1 cellular context compared by ENCODE assay signal in genomic region chr16:89319883-89320716, GRCh38.
TF ChIP-seq lines count a peak whose summit lies in the region.

No MANE protein-coding gene starts in this region.

TF ChIP-seq in HepG2, 621 proteins besides CTCF, POLR2A, EP300 and RAD21 (continued from another document and continues in another):
- TF ChIP-seq ZBTB4 (CRISPR knock-in tag; IDR thresholded peaks at IDR 0.05; ENCODE audit: borderline replicate concordance) (peak; percentile 100), ZNF687 (CRISPR knock-in tag; IDR thresholded peaks at IDR 0.05) (peak; percentile 91), ZFP82 (CRISPR knock-in tag; IDR thresholded peaks at IDR 0.05; ENCODE audit: borderline replicate concordance) (no peak), XRCC5 (optimal IDR thresholded peaks at IDR 0.05; ENCODE audit: low read length) (peak; percentile 27), LRRFIP1 (CRISPR knock-in tag; conservative IDR thresholded peaks at IDR 0.05) (no peak), ZNF777 (CRISPR knock-in tag; IDR thresholded peaks at IDR 0.05) (no peak), FOXO1 (CRISPR knock-in tag; IDR thresholded peaks at IDR 0.05) (no peak; the same call in 1 of the 2 replicates), ZBTB37 (CRISPR knock-in tag; IDR thresholded peaks at IDR 0.05) (peak; percentile 34; the same call in 1 of the 2 replicates), CAMTA2 (CRISPR knock-in tag; IDR thresholded peaks at IDR 0.05; ENCODE audit: borderline replicate concordance) (0 out of 2 replicates have a peak, but pooled peaks have one; percentile 42), ZNF451 (CRISPR knock-in tag; IDR thresholded peaks at IDR 0.05) (0 out of 2 replicates have a peak, but pooled peaks have one; percentile 16), MAX (IDR thresholded peaks at IDR 0.05) (peak; percentile 44; the same call in 1 of the 2 replicates), ZNF605 (CRISPR knock-in tag; IDR thresholded peaks at IDR 0.05) (peak; percentile 61), ONECUT2 (CRISPR knock-in tag; IDR thresholded peaks at IDR 0.05) (no peak), GRHL1 (CRISPR knock-in tag; conservative IDR thresholded peaks at IDR 0.05) (no peak), SMAD1 (CRISPR knock-in tag; IDR thresholded peaks at IDR 0.05; ENCODE audit: borderline replicate concordance, low read depth) (peak; percentile 55; the same call in 1 of the 2 replicates), RXRB (CRISPR knock-in tag; IDR thresholded peaks at IDR 0.05; ENCODE audit: borderline replicate concordance) (peak; percentile 69), GMEB1 (CRISPR knock-in tag; IDR thresholded peaks at IDR 0.05; ENCODE audit: borderline replicate concordance) (0 out of 2 replicates have a peak, but pooled peaks have one; percentile 32), THAP11 (CRISPR knock-in tag; IDR thresholded peaks at IDR 0.05) (no peak), HOXA5 (CRISPR knock-in tag; IDR thresholded peaks at IDR 0.05) (no peak), ZSCAN31 (CRISPR knock-in tag; IDR thresholded peaks at IDR 0.05; ENCODE audit: low read depth) (no peak), ZSCAN21 (CRISPR knock-in tag; IDR thresholded peaks at IDR 0.05; ENCODE audit: borderline replicate concordance) (0 out of 2 replicates have a peak, but pooled peaks have one; percentile 37), KMT2B (CRISPR knock-in tag; IDR thresholded peaks at IDR 0.05) (no peak), MXD1 (CRISPR knock-in tag; IDR thresholded peaks at IDR 0.05) (peak; percentile 70), ZNF550 (CRISPR knock-in tag; IDR thresholded peaks at IDR 0.05; ENCODE audit: borderline replicate concordance) (no peak), ZFX (CRISPR knock-in tag; IDR thresholded peaks at IDR 0.05; ENCODE audit: low read depth) (peak; percentile 39; the same call in 1 of the 2 replicates), ZNF235 (CRISPR knock-in tag; IDR thresholded peaks at IDR 0.05; ENCODE audit: borderline replicate concordance) (peak; percentile 29; the same call in 1 of the 2 replicates), BCL6 (CRISPR knock-in tag; IDR thresholded peaks at IDR 0.05) (peak; percentile 45; the same call in 1 of the 2 replicates), ZKSCAN5 (CRISPR knock-in tag; IDR thresholded peaks at IDR 0.05) (peak; percentile 27; the same call in 1 of the 2 replicates), TRIM24 (CRISPR knock-in tag; IDR thresholded peaks at IDR 0.05) (no peak), TEAD3 (CRISPR knock-in tag; optimal IDR thresholded peaks at IDR 0.05; ENCODE audit: borderline replicate concordance) (peak; percentile 75), PRMT3 (CRISPR knock-in tag; IDR thresholded peaks at IDR 0.05; ENCODE audit: borderline replicate concordance, low read depth) (no peak)
- TF ChIP-seq, protein P1, sequence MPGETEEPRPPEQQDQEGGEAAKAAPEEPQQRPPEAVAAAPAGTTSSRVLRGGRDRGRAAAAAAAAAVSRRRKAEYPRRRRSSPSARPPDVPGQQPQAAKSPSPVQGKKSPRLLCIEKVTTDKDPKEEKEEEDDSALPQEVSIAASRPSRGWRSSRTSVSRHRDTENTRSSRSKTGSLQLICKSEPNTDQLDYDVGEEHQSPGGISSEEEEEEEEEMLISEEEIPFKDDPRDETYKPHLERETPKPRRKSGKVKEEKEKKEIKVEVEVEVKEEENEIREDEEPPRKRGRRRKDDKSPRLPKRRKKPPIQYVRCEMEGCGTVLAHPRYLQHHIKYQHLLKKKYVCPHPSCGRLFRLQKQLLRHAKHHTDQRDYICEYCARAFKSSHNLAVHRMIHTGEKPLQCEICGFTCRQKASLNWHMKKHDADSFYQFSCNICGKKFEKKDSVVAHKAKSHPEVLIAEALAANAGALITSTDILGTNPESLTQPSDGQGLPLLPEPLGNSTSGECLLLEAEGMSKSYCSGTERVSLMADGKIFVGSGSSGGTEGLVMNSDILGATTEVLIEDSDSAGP (CRISPR knock-in tag; IDR thresholded peaks at IDR 0.05; ENCODE audit: borderline replicate concordance), result peak; percentile 25; the same call in 1 of the 2 replicates
- TF ChIP-seq, protein P2, sequence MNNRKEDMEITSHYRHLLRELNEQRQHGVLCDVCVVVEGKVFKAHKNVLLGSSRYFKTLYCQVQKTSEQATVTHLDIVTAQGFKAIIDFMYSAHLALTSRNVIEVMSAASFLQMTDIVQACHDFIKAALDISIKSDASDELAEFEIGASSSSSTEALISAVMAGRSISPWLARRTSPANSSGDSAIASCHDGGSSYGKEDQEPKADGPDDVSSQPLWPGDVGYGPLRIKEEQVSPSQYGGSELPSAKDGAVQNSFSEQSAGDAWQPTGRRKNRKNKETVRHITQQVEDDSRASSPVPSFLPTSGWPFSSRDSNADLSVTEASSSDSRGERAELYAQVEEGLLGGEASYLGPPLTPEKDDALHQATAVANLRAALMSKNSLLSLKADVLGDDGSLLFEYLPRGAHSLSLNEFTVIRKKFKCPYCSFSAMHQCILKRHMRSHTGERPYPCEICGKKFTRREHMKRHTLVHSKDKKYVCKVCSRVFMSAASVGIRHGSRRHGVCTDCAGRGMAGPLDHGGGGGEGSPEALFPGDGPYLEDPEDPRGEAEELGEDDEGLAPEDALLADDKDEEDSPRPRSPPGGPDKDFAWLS (CRISPR knock-in tag; IDR thresholded peaks at IDR 0.05; ENCODE audit: borderline replicate concordance), result no peak
- TF ChIP-seq, protein P3, sequence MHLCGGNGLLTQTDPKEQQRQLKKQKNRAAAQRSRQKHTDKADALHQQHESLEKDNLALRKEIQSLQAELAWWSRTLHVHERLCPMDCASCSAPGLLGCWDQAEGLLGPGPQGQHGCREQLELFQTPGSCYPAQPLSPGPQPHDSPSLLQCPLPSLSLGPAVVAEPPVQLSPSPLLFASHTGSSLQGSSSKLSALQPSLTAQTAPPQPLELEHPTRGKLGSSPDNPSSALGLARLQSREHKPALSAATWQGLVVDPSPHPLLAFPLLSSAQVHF (CRISPR knock-in tag; IDR thresholded peaks at IDR 0.05), result no peak
